In the genomic region with DNA sequence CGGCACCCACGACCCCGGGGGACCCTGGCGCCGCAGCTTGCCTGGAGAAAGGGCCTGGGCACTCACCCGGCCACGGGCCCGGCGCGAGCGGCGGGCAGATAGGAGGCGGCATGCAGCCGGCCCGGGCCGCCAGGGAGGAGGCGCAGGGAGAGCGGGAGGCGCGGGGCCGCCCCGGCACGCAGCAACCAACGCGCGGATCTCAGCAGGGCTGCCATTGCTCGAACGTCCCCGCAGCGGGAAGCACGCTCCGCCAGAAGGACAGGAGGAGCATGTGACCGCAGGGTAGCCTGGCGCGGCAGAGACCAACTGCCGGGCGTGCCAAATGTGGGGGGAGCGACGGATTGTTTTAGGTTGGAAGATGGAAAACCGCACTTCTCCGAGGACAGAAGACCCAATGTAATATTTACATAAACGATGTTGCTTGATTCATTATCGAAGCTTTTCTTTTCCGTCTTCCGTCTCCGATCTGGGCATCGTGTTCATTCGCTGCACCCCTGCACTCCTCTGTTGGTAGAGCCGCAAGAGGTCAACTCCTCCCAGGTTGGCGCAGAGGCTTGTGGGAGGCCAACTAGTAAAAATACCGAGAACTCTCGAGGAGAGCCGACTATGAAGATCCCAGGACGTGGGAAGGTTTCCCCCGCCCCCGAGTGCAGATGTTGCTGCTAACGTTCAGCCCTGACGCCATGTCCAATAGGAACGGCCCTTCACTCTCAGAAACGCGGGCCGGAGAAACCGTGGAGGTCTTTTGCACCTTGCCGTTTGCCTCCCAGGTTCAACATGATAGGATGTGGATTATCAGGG, we compare ENCODE assay signal across 8 cellular contexts. TPM values are rescaled to one million over a fixed set of nuclear protein-coding genes. Genes with fewer than 3 reads are reported as not detected.
DNase-seq lines count a peak whose midpoint lies in the region; ATAC-seq and TF ChIP-seq lines count a peak whose summit lies in the region.

A gene (minus strand): TSS at position 257 of the 801 bp plus-strand sequence. CDS start 42 bp downstream, at position 215.

- POLR2A ChIA-PET in T-cell (lab: Charles Lee) = no interaction called here

- no peaks in the 10 kb centered on the region for H3K9me3 Mint-ChIP-seq in T-cell

- peak within 1 kb of the TSS; percentile 67 for H3K9ac ChIP-seq in parathyroid adenoma

- H3K36me3 Mint-ChIP-seq in T-cell = peaks cover 20% of the 10 kb centered on the region

- H3K4me1 Mint-ChIP-seq in T-cell = peaks cover 45 to 56% (median 52%) of the 10 kb centered on the region in 3 donors

- peaks cover 9% of the 10 kb centered on the region for H3K4me1 ChIP-seq in cardiac muscle cell (ENCODE audit: low read depth)
- peaks cover 13% of the 10 kb centered on the region for H3K4me1 ChIP-seq in parathyroid adenoma
- H3K4me1 ChIP-seq in tibial nerve = peaks cover 0 to 47% (median 18%) of the 10 kb centered on the region in 4 donors

- peak within 1 kb of the TSS; percentile 83 for H2AFZ ChIP-seq in parathyroid adenoma

- no peak for TF ChIP-seq CTCF in GM12875 (IDR thresholded peaks at IDR 0.05; ENCODE audit: borderline replicate concordance, insufficient read depth, low read depth, low read length)
- TF ChIP-seq CTCF in cardiac muscle cell (IDR thresholded peaks at IDR 0.05; ENCODE audit: low read depth, low read length) = no peak
- no peak for TF ChIP-seq CTCF in parathyroid adenoma (IDR thresholded peaks at IDR 0.05)
- peak in 1 of 5 experiments; percentile 58 for TF ChIP-seq CTCF in tibial nerve (IDR thresholded peaks at IDR 0.05)

- peaks cover 3% of the 10 kb centered on the region for H3K36me3 ChIP-seq in cardiac muscle cell
- no peaks in the 10 kb centered on the region for H3K36me3 ChIP-seq in parathyroid adenoma (ENCODE audit: control insufficient read depth, insufficient read depth, low read length)
- peaks cover 0 to 8% (median 0%) of the 10 kb centered on the region in 3 donors for H3K36me3 ChIP-seq in tibial nerve

- peak; percentile 58 to 70 for TF ChIP-seq POLR2A in tibial nerve (IDR thresholded peaks at IDR 0.05)

- peak within 1 kb of the TSS; percentile 77 for H3K27ac ChIP-seq in adipose tissue (ENCODE audit: low read depth, low read length)
- H3K27ac ChIP-seq in cardiac muscle cell = peak within 1 kb of the TSS; percentile 97
- peak within 1 kb of the TSS; percentile 88 for H3K27ac ChIP-seq in parathyroid adenoma
- peak within 1 kb of the TSS; percentile 75 to 87 (median 80) for H3K27ac ChIP-seq in tibial nerve

- H3K4me3 ChIP-seq in GM12875 (ENCODE audit: low read depth, low read length) (peak within 1 kb of the TSS; percentile 91), cardiac muscle cell (peak within 1 kb of the TSS; percentile 82), parathyroid adenoma (ENCODE audit: low read depth, low read length) (peak within 1 kb of the TSS; percentile 87), tibial nerve (peak within 1 kb of the TSS; percentile 96 to 100 (median 100))

- CTCF ChIA-PET in T-cell (lab: Charles Lee) = interaction anchor here in 1 of 2 donors (0.6 kb wide), 1 partner anchor 92 kb away, joined by 3 read pairs; no protein-coding TSS in a partner anchor

- no peaks in the 10 kb centered on the region for H3K9me3 ChIP-seq in cardiac muscle cell (ENCODE audit: low read depth)
- no peaks in the 10 kb centered on the region for H3K9me3 ChIP-seq in parathyroid adenoma (ENCODE audit: control insufficient read depth, low read length)
- H3K9me3 ChIP-seq in tibial nerve = no peaks in the 10 kb centered on the region

- ATAC-seq in HG02798 (IDR thresholded peaks at IDR 0.05; ENCODE audit: poor library complexity, unreplicated experiment) (peak; percentile 93), T-cell (replicated peaks in 1 of 4) (peak; percentile 93 to 97 (median 94))

- H3K27ac Mint-ChIP-seq in T-cell = peak within 1 kb of the TSS; percentile 94 to 99

- DNase-seq in NCI-H1436 treated with DMSO at 0.1 percent for 48 hours (lab: John Stamatoyannopoulos, UW) (peak; percentile 59), T-cell (peak; percentile 76 to 91 (median 87)), cardiac muscle cell (ENCODE audit: low read depth in 1 of 2, low spot score in 1 of 2) (peak; percentile 98), tibial nerve (ENCODE audit: low spot score in 2 of 2) (peak; percentile 84 to 92)

- H3K4me2 ChIP-seq in parathyroid adenoma (ENCODE audit: low read length) = peak within 1 kb of the TSS; percentile 89

- peak within 1 kb of the TSS; percentile 85 to 88 (median 87) for H3K4me3 Mint-ChIP-seq in T-cell

- peaks cover 0 to 1% of the 10 kb centered on the region in 2 donors for H3K27me3 Mint-ChIP-seq in T-cell

- TF ChIP-seq EP300 in tibial nerve (IDR thresholded peaks at IDR 0.05) = peak; percentile 81 to 94

- WGBS in adipose tissue, 3 donors = 0% methylated on average over 52 to 64 of the region's 64 CpGs
- WGBS in tibial nerve, 2 donors = 0% methylated on average over 38 to 60 of the region's 64 CpGs

- H3K27me3 ChIP-seq in cardiac muscle cell = no peaks in the 10 kb centered on the region
- no peaks in the 10 kb centered on the region for H3K27me3 ChIP-seq in parathyroid adenoma (ENCODE audit: control insufficient read depth, insufficient read depth, low read length)
- H3K27me3 ChIP-seq in tibial nerve = no peaks in the 10 kb centered on the region

- H3K79me2 ChIP-seq in parathyroid adenoma = peaks cover 41% of the 10 kb centered on the region

RNA-seq across cellular contexts. Expression of the gene that starts here (rescaled TPM):
- total RNA-seq in T-cell (10 to 100 TPM; 53.8 to 66.4 (median 59.5) TPM), cardiac muscle cell (61.7 and 71.9 TPM in 2 replicates), tibial nerve (10 to 100 TPM; 42.2 to 53.4 (median 49.7) TPM)
- polyA plus RNA-seq in adipose tissue (10 to 100 TPM; 20.2 to 38.4 (median 27.8) TPM), cardiac muscle cell (39.5 and 48.4 TPM in 2 replicates)

Comparison
In these comparisons a context has a peak if more than half of its experiments do, and no peak if none do; other contexts are left out.
1. Peak in every context shown above with its lines: DNase-seq, ATAC-seq, H3K4me3 ChIP-seq and H3K27ac ChIP-seq.